In the genomic region with DNA sequence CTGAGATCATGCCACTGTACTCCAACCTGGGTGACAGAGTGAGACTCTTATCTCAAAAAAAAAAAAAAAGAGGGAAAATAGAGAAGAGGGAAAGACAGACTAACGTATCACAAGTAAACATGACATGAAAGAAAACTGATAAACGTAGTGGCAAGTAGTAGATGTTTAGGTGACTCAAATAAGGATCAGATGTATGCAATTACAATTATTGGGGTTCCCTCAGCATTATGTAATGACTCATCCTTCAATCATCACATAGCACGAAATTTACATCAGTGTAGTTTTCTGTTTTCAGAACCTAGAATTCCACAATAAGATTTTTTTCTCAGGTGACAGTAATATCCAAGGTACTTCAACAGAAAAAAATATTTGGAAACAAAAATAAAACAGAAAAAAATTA, we compare ENCODE assay signal across 26 cellular contexts. TPM values are rescaled to one million over a fixed set of nuclear protein-coding genes. Genes with fewer than 3 reads are reported as not detected.
DNase-seq lines count a peak whose midpoint lies in the region; ATAC-seq and TF ChIP-seq lines count a peak whose summit lies in the region.
"Had no signal": no experiment of that assay in that cellular context is flagged by ENCODE, and none has a peak within 500 bp of the region (broad histone marks: within the 10 kb centered on the region; RNA-seq: fewer than 3 reads in every experiment).

No MANE protein-coding gene starts in this region.

- POLR2A ChIA-PET in activated CD4-positive, alpha-beta T cell treated with anti-CD3 and anti-CD28 coated beads for 36 hours (lab: Charles Lee) = no interaction called here
- POLR2A ChIA-PET in HEK293 (lab: Yijun Ruan, JAX) = no interaction called here

- H3K4me1 ChIP-seq in HEK293 (ENCODE audit: control insufficient read depth, insufficient read depth, low read length) = 0 out of 2 replicates have a peak, but pooled peaks cover 2% of the 10 kb centered on the region
- H3K4me1 ChIP-seq in mesenchymal stem cell (ENCODE audit: control insufficient read depth, insufficient read depth, low read depth, low read length) = no peaks in the 10 kb centered on the region
- H3K4me1 ChIP-seq: HAP-1, SJCRH30 had no signal

- H3K27ac ChIP-seq in HEK293 (ENCODE audit: extremely low read depth, low read depth, low read length) (no peak overlapping the region), mesenchymal stem cell (ENCODE audit: low read length, poor library complexity, severe bottlenecking) (no peak overlapping the region)
- H3K27ac ChIP-seq: SJCRH30 had no signal

- no peak for DNase-seq in activated CD4-positive, alpha-beta T cell treated with anti-CD3 and anti-CD28 coated beads for 36 hours
- DNase-seq in activated CD4-positive, alpha-beta T cell treated with anti-CD3 and anti-CD28 coated beads, Interleukin-2, amount 10 ng/mL, durations not matched to agents 24 days and 14 days = no peak
- DNase-seq in iris pigment epithelial cell (ENCODE audit: low read depth) (peak; percentile 16), mesenchymal stem cell (no peak), DMS 273 treated with DMSO at 0.1 percent for 48 hours (lab: John Stamatoyannopoulos, UW) (no peak), NCI-H1105 treated with DMSO at 0.1 percent for 48 hours (lab: John Stamatoyannopoulos, UW) (no peak)
- DNase-seq: 8988T, Calu3, DMS153, DND-41, GOT3, Kasumi-1, NCI-H1092 treated with DMSO at 0.1 percent for 48 hours, NCI-H1436 treated with DMSO at 0.1 percent for 48 hours, NCI-H187 treated with DMSO at 0.1 percent for 48 hours, NCI-H2171 treated with DMSO at 0.1 percent for 48 hours, NCI-H345, NCI-H524, NCI-H774, SJCRH30 had no signal

- peaks cover 22% of the 10 kb centered on the region for H3K79me1 ChIP-seq in mesenchymal stem cell (replicated peaks; ENCODE audit: low read length, poor library complexity, severe bottlenecking)

- no peak overlapping the region for H2BK12ac ChIP-seq in mesenchymal stem cell (ENCODE audit: low read length in 2 of 2)

- no peak overlapping the region for H2BK15ac ChIP-seq in mesenchymal stem cell (ENCODE audit: low read depth, poor library complexity, severe bottlenecking)

- no peaks in the 10 kb centered on the region for H3K9me3 Mint-ChIP-seq in activated CD4-positive, alpha-beta T cell treated with anti-CD3 and anti-CD28 coated beads for 36 hours (ENCODE audit: low read depth)
- no peaks in the 10 kb centered on the region for H3K9me3 Mint-ChIP-seq in activated CD4-positive, alpha-beta T cell treated with anti-CD3 and anti-CD28 coated beads, Interleukin-2, amount 10 ng/mL, durations not matched to agents 24 days and 14 days
- H3K9me3 Mint-ChIP-seq in activated T-helper 17 cell treated with anti-CD3 and anti-CD28 coated beads, Interleukin-2, amount 50 U/mL, for 72 hours = no peaks in the 10 kb centered on the region

- H3K27ac Mint-ChIP-seq in activated CD4-positive, alpha-beta T cell treated with anti-CD3 and anti-CD28 coated beads for 36 hours = no peak overlapping the region
- no peak overlapping the region for H3K27ac Mint-ChIP-seq in activated CD4-positive, alpha-beta T cell treated with anti-CD3 and anti-CD28 coated beads, Interleukin-2, amount 10 ng/mL, durations not matched to agents 24 days and 14 days
- H3K27ac Mint-ChIP-seq in activated T-helper 17 cell treated with anti-CD3 and anti-CD28 coated beads, Interleukin-2, amount 50 U/mL, for 72 hours = no peak overlapping the region

- TF ChIP-seq CTCF in HEK293 (tag by site-specific recombination; IDR thresholded peaks at IDR 0.05) = no peak

- no peak overlapping the region for H3K23ac ChIP-seq in mesenchymal stem cell (ENCODE audit: low read length in 2 of 2)

- H3K9me3 ChIP-seq in HEK293 (ENCODE audit: control insufficient read depth, insufficient read depth, low read depth, low read length) = no peaks in the 10 kb centered on the region
- no peaks in the 10 kb centered on the region for H3K9me3 ChIP-seq in mesenchymal stem cell (ENCODE audit: control insufficient read depth, low read length)
- H3K9me3 ChIP-seq: HAP-1, SJCRH30 had no signal

- H3K4me3 ChIP-seq in HEK293 (ENCODE audit: low read depth, low read length) (no peak overlapping the region), mesenchymal stem cell (ENCODE audit: insufficient read depth in 1 of 2, low read depth in 1 of 2, low read length in 2 of 2) (no peak overlapping the region)
- H3K4me3 ChIP-seq: HAP-1, SJCRH30 had no signal

- CTCF ChIA-PET in activated CD4-positive, alpha-beta T cell treated with anti-CD3 and anti-CD28 coated beads for 36 hours (lab: Charles Lee) = interaction anchor here (0.6 kb wide), 1 partner anchor 387 kb away, joined by 3 read pairs; no protein-coding TSS in a partner anchor
- CTCF ChIA-PET in HEK293 (lab: Yijun Ruan, JAX) = interaction anchor here (0.8 kb wide), 1 partner anchor 168 kb away, joined by 3 read pairs; no protein-coding TSS in a partner anchor

- no peak overlapping the region for H2BK120ac ChIP-seq in mesenchymal stem cell (ENCODE audit: low read depth, low read length)

- H3K27me3 ChIP-seq in mesenchymal stem cell (ENCODE audit: control insufficient read depth in 1 of 2, insufficient read depth in 1 of 2, low read length in 2 of 2) = no peaks in the 10 kb centered on the region
- H3K27me3 ChIP-seq: SJCRH30 had no signal

- H3K4me2 ChIP-seq in mesenchymal stem cell (ENCODE audit: low read length, poor library complexity, severe bottlenecking) = no peak overlapping the region

- no peak overlapping the region for H2BK5ac ChIP-seq in mesenchymal stem cell (ENCODE audit: low read depth, low read length, poor library complexity, severe bottlenecking)

- ATAC-seq in activated CD4-positive, alpha-beta T cell treated with anti-CD3 and anti-CD28 coated beads for 36 hours = peak; percentile 26
- peak; percentile 58 for ATAC-seq in activated T-helper 17 cell treated with anti-CD3 and anti-CD28 coated beads, Interleukin-2, amount 50 U/mL, for 72 hours (replicated peaks)
- ATAC-seq: Right ventricle myocardium inferior, SK-N-SH treated with all-trans-retinoic acid at 6 μM for 48 hours had no signal

- H3K14ac ChIP-seq in mesenchymal stem cell (ENCODE audit: low read length in 2 of 2) = no peak overlapping the region

- H4K8ac ChIP-seq in mesenchymal stem cell (ENCODE audit: low read length) = no peak overlapping the region

- intact Hi-C loops in activated CD4-positive, alpha-beta T cell treated with anti-CD3 and anti-CD28 coated beads for 36 hours (cut with DNase I, micrococcal nuclease) = no loop called here
- intact Hi-C loops in activated CD4-positive, alpha-beta T cell treated with anti-CD3 and anti-CD28 coated beads, Interleukin-2, amount 10 ng/mL, durations not matched to agents 24 days and 14 days (cut with micrococcal nuclease) = no loop called here

- H2AK5ac ChIP-seq in mesenchymal stem cell (ENCODE audit: low read length, severe bottlenecking) = no peak overlapping the region

- H3K4ac ChIP-seq in mesenchymal stem cell (ENCODE audit: low read depth in 1 of 2, low read length in 2 of 2) = no peak overlapping the region

- H2AFZ ChIP-seq in mesenchymal stem cell (ENCODE audit: low read depth, low read length) = no peak overlapping the region

- H4K91ac ChIP-seq in mesenchymal stem cell (ENCODE audit: low read length) = no peak overlapping the region

- no peak overlapping the region for H3K18ac ChIP-seq in mesenchymal stem cell (ENCODE audit: low read depth in 1 of 2, low read length in 2 of 2)

- no peaks in the 10 kb centered on the region for H3K27me3 Mint-ChIP-seq in activated CD4-positive, alpha-beta T cell treated with anti-CD3 and anti-CD28 coated beads for 36 hours
- no peaks in the 10 kb centered on the region for H3K27me3 Mint-ChIP-seq in activated CD4-positive, alpha-beta T cell treated with anti-CD3 and anti-CD28 coated beads, Interleukin-2, amount 10 ng/mL, durations not matched to agents 24 days and 14 days
- H3K27me3 Mint-ChIP-seq in activated T-helper 17 cell treated with anti-CD3 and anti-CD28 coated beads, Interleukin-2, amount 50 U/mL, for 72 hours = no peaks in the 10 kb centered on the region

- H3K36me3 ChIP-seq in HEK293 (ENCODE audit: control insufficient read depth in 2 of 2, insufficient read depth in 1 of 2, low read length in 2 of 2) (peaks cover 61 to 82% of the 10 kb centered on the region in 2 experiments), mesenchymal stem cell (ENCODE audit: control insufficient read depth in 1 of 2, insufficient read depth in 2 of 2, low read depth in 1 of 2, low read length in 2 of 2) (peaks cover 36 to 84% of the 10 kb centered on the region in 2 experiments)

- H3K4me3 Mint-ChIP-seq in activated CD4-positive, alpha-beta T cell treated with anti-CD3 and anti-CD28 coated beads for 36 hours = no peak overlapping the region
- H3K4me3 Mint-ChIP-seq in activated CD4-positive, alpha-beta T cell treated with anti-CD3 and anti-CD28 coated beads, Interleukin-2, amount 10 ng/mL, durations not matched to agents 24 days and 14 days = no peak overlapping the region
- H3K4me3 Mint-ChIP-seq in activated T-helper 17 cell treated with anti-CD3 and anti-CD28 coated beads, Interleukin-2, amount 50 U/mL, for 72 hours = no peak overlapping the region

- H3K36me3 Mint-ChIP-seq in activated CD4-positive, alpha-beta T cell treated with anti-CD3 and anti-CD28 coated beads for 36 hours (ENCODE audit: low read depth) = peaks cover 27% of the 10 kb centered on the region
- H3K36me3 Mint-ChIP-seq in activated CD4-positive, alpha-beta T cell treated with anti-CD3 and anti-CD28 coated beads, Interleukin-2, amount 10 ng/mL, durations not matched to agents 24 days and 14 days (ENCODE audit: low read depth) = peaks cover 43% of the 10 kb centered on the region
- H3K36me3 Mint-ChIP-seq in activated T-helper 17 cell treated with anti-CD3 and anti-CD28 coated beads, Interleukin-2, amount 50 U/mL, for 72 hours (ENCODE audit: low read depth) = peaks cover 98% of the 10 kb centered on the region

- no peak overlapping the region for H3K9ac ChIP-seq in mesenchymal stem cell (ENCODE audit: low read length)

- H3K4me1 Mint-ChIP-seq in activated CD4-positive, alpha-beta T cell treated with anti-CD3 and anti-CD28 coated beads for 36 hours = no peaks in the 10 kb centered on the region
- H3K4me1 Mint-ChIP-seq in activated CD4-positive, alpha-beta T cell treated with anti-CD3 and anti-CD28 coated beads, Interleukin-2, amount 10 ng/mL, durations not matched to agents 24 days and 14 days = peaks cover 2% of the 10 kb centered on the region
- no peaks in the 10 kb centered on the region for H3K4me1 Mint-ChIP-seq in activated T-helper 17 cell treated with anti-CD3 and anti-CD28 coated beads, Interleukin-2, amount 50 U/mL, for 72 hours

- WGBS in mesenchymal stem cell = 79% methylated on average over 3 of the region's 3 CpGs

RNA-seq across cellular contexts. Expression of a gene that starts 46.6 kb away (rescaled TPM):
- total RNA-seq in activated CD4-positive, alpha-beta T cell treated with anti-CD3 and anti-CD28 coated beads for 36 hours = 10 to 100 TPM; 25.8 to 26.4 TPM
- total RNA-seq in activated CD4-positive, alpha-beta T cell treated with anti-CD3 and anti-CD28 coated beads, Interleukin-2, amount 10 ng/mL, durations not matched to agents 24 days and 14 days = 31.4 and 36.0 TPM in 2 replicates
- 10 to 100 TPM; 30.7 to 31.4 TPM for total RNA-seq in activated T-helper 17 cell treated with anti-CD3 and anti-CD28 coated beads, Interleukin-2, amount 50 U/mL, for 72 hours
- polyA plus RNA-seq in mesenchymal stem cell (2013, experiment 1 of 2) = 20.7 TPM
- polyA plus RNA-seq in mesenchymal stem cell (2013, experiment 2 of 2) = 21.8 TPM

RNA-seq across cellular contexts. Expression of a gene that starts 48.1 kb away (rescaled TPM):
- under 1 TPM; 0.16 to 0.18 TPM for total RNA-seq in activated CD4-positive, alpha-beta T cell treated with anti-CD3 and anti-CD28 coated beads for 36 hours
- 0.19 and 0.26 TPM in 2 replicates for total RNA-seq in activated CD4-positive, alpha-beta T cell treated with anti-CD3 and anti-CD28 coated beads, Interleukin-2, amount 10 ng/mL, durations not matched to agents 24 days and 14 days
- under 1 TPM; 0.15 to 0.66 TPM for total RNA-seq in activated T-helper 17 cell treated with anti-CD3 and anti-CD28 coated beads, Interleukin-2, amount 50 U/mL, for 72 hours
- 14.9 TPM for polyA plus RNA-seq in mesenchymal stem cell (2013, experiment 1 of 2)
- 17.1 TPM for polyA plus RNA-seq in mesenchymal stem cell (2013, experiment 2 of 2)
- total RNA-seq: HT-29 had no signal

RNA-seq across cellular contexts. Expression of a gene that starts 59.4 kb away (rescaled TPM):
- 10 to 100 TPM; 23.4 to 27.3 TPM for total RNA-seq in activated CD4-positive, alpha-beta T cell treated with anti-CD3 and anti-CD28 coated beads for 36 hours
- 39.4 and 45.1 TPM in 2 replicates for total RNA-seq in activated CD4-positive, alpha-beta T cell treated with anti-CD3 and anti-CD28 coated beads, Interleukin-2, amount 10 ng/mL, durations not matched to agents 24 days and 14 days
- total RNA-seq in activated T-helper 17 cell treated with anti-CD3 and anti-CD28 coated beads, Interleukin-2, amount 50 U/mL, for 72 hours = 10 to 100 TPM; 24.9 to 44.7 TPM
- 73.7 TPM for polyA plus RNA-seq in mesenchymal stem cell (2013, experiment 1 of 2)
- 76.8 TPM for polyA plus RNA-seq in mesenchymal stem cell (2013, experiment 2 of 2)
